ENCODE assay signal across 3 cellular contexts in the genomic region with DNA sequence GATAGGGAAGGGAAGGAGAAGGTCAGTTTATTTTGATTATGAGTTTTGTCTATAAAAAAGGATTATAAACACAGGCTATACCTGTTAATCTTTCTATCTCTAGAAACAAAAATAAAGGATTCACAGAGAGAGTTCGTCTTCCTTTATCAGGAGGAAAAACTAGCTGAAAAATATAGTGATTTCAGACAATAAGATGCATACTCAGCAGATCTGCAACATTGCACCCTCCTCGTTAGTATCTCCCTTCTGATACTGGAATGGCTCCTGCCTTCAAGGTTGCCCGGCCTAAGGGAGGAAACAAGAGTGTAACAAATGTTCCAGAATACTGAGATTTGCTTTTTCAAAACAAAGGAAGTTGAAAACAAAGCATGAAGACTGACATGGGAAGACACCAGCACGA.
TF ChIP-seq lines count a peak whose summit lies in the region.

No MANE protein-coding gene starts in this region.

TF ChIP-seq in A549, 52 proteins besides CTCF, POLR2A, EP300 and RAD21:
- TF ChIP-seq MAFK (IDR thresholded peaks at IDR 0.05; ENCODE audit: partially characterized antibody): peak; percentile 71
- no peak for TF ChIP-seq RFX5 (IDR thresholded peaks at IDR 0.05)

TF ChIP-seq in IMR-90, 13 proteins besides CTCF, POLR2A, EP300 and RAD21:
- no peak for TF ChIP-seq SMC3 (IDR thresholded peaks at IDR 0.05; ENCODE audit: low read depth, low read length)
- peak; percentile 54 for TF ChIP-seq MAFK (IDR thresholded peaks at IDR 0.05; ENCODE audit: low read depth, low read length)

TF ChIP-seq in HepG2, 621 proteins besides CTCF, POLR2A, EP300 and RAD21:
- TF ChIP-seq ZFP36L1 (CRISPR knock-in tag; IDR thresholded peaks at IDR 0.05) (no peak), ZSCAN22 (CRISPR knock-in tag; IDR thresholded peaks at IDR 0.05) (no peak), MAFF (IDR thresholded peaks at IDR 0.05; ENCODE audit: low read depth, low read length) (peak; percentile 69), MAFK (conservative IDR thresholded peaks at IDR 0.05 in 1 of 2, IDR thresholded peaks at IDR 0.05 in 1 of 2; ENCODE audit: low read length in 2 of 2) (peak; percentile 65 to 81), ZNF557 (CRISPR knock-in tag; IDR thresholded peaks at IDR 0.05) (no peak)
- TF ChIP-seq, protein P1, sequence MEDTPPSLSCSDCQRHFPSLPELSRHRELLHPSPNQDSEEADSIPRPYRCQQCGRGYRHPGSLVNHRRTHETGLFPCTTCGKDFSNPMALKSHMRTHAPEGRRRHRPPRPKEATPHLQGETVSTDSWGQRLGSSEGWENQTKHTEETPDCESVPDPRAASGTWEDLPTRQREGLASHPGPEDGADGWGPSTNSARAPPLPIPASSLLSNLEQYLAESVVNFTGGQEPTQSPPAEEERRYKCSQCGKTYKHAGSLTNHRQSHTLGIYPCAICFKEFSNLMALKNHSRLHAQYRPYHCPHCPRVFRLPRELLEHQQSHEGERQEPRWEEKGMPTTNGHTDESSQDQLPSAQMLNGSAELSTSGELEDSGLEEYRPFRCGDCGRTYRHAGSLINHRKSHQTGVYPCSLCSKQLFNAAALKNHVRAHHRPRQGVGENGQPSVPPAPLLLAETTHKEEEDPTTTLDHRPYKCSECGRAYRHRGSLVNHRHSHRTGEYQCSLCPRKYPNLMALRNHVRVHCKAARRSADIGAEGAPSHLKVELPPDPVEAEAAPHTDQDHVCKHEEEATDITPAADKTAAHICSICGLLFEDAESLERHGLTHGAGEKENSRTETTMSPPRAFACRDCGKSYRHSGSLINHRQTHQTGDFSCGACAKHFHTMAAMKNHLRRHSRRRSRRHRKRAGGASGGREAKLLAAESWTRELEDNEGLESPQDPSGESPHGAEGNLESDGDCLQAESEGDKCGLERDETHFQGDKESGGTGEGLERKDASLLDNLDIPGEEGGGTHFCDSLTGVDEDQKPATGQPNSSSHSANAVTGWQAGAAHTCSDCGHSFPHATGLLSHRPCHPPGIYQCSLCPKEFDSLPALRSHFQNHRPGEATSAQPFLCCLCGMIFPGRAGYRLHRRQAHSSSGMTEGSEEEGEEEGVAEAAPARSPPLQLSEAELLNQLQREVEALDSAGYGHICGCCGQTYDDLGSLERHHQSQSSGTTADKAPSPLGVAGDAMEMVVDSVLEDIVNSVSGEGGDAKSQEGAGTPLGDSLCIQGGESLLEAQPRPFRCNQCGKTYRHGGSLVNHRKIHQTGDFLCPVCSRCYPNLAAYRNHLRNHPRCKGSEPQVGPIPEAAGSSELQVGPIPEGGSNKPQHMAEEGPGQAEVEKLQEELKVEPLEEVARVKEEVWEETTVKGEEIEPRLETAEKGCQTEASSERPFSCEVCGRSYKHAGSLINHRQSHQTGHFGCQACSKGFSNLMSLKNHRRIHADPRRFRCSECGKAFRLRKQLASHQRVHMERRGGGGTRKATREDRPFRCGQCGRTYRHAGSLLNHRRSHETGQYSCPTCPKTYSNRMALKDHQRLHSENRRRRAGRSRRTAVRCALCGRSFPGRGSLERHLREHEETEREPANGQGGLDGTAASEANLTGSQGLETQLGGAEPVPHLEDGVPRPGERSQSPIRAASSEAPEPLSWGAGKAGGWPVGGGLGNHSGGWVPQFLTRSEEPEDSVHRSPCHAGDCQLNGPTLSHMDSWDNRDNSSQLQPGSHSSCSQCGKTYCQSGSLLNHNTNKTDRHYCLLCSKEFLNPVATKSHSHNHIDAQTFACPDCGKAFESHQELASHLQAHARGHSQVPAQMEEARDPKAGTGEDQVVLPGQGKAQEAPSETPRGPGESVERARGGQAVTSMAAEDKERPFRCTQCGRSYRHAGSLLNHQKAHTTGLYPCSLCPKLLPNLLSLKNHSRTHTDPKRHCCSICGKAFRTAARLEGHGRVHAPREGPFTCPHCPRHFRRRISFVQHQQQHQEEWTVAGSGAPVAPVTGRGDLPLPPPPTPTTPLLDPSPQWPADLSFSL (CRISPR knock-in tag; IDR thresholded peaks at IDR 0.05): no peak
